In genomic region chr11:47198161-47198560, GRCh38 we compare ENCODE assay signal across 1 cellular context. TPM values are rescaled to one million over a fixed set of nuclear protein-coding genes. Genes with fewer than 3 reads are reported as not detected.
"Had no signal": no experiment of that assay in that cellular context is flagged by ENCODE, and none has a peak within 500 bp of the region (broad histone marks: within the 10 kb centered on the region; RNA-seq: fewer than 3 reads in every experiment).

No MANE protein-coding gene starts in this region.

RNA-seq across cellular contexts. Expression of gene PACSIN3, which starts 11.9 kb away (rescaled TPM):
- total RNA-seq: OCI-LY7 had no signal
